In genomic region chr10:22624289-22624738, GRCh38 we compare ENCODE assay signal across 9 cellular contexts.
A peak's percentile ranks its signal among the peaks of the same experiment; 100 is the strongest.
DNase-seq lines count a peak whose midpoint lies in the region; ATAC-seq and TF ChIP-seq lines count a peak whose summit lies in the region.
"Had no signal": no experiment of that assay in that cellular context is flagged by ENCODE, and none has a peak within 500 bp of the region (broad histone marks: within the 10 kb centered on the region; RNA-seq: fewer than 3 reads in every experiment).

No MANE protein-coding gene starts in this region.

- H3K27me3 Mint-ChIP-seq in CD4-positive, alpha-beta memory T cell = no peaks in the 10 kb centered on the region
- no peaks in the 10 kb centered on the region for H3K27me3 Mint-ChIP-seq in naive thymus-derived CD8-positive, alpha-beta T cell

- H3K4me1 Mint-ChIP-seq in CD4-positive, alpha-beta memory T cell = peaks cover 80 to 100% (median 91%) of the 10 kb centered on the region in 4 donors
- peaks cover 50 to 97% (median 93%) of the 10 kb centered on the region in 4 donors for H3K4me1 Mint-ChIP-seq in naive thymus-derived CD8-positive, alpha-beta T cell

- H3K27ac ChIP-seq in CD4-positive, alpha-beta memory T cell (ENCODE audit: low read depth, low read length) = peak overlapping the region; percentile 40
- peak overlapping the region in 1 of 5 donors; percentile 46 for H3K27ac ChIP-seq in adrenal gland

- no peaks in the 10 kb centered on the region for H3K9me3 Mint-ChIP-seq in CD4-positive, alpha-beta memory T cell
- H3K9me3 Mint-ChIP-seq in naive thymus-derived CD8-positive, alpha-beta T cell = no peaks in the 10 kb centered on the region

- POLR2A ChIA-PET in CD4-positive, alpha-beta memory T cell (lab: Charles Lee; ENCODE audit: partially characterized antibody) = interaction anchor here (0.6 to 30.6 kb wide), 12 partner anchors 11 to 698 kb away, joined by 3 to 895 read pairs (median 6); partner anchors contain the start of gene PIP4K2A
- POLR2A ChIA-PET in naive thymus-derived CD8-positive, alpha-beta T cell (lab: Charles Lee) = interaction anchor here (0.6 to 5.7 kb wide), 4 partner anchors 12 to 366 kb away, joined by 3 to 38 read pairs (median 4); no protein-coding TSS in a partner anchor

- no peak for DNase-seq in CD4-positive, alpha-beta memory T cell
- DNase-seq in LoVo (ENCODE audit: low spot score) (peak; percentile 32), choroid plexus epithelial cell (ENCODE audit: low read depth) (peak; percentile 83), adrenal gland (no peak), NCI-H2171 (lab: John Stamatoyannopoulos, UW) (no peak), germinal center (ENCODE audit: low spot score) (no peak)
- peak in 2 of 10 donors; percentile 42 to 44 for DNase-seq in naive thymus-derived CD8-positive, alpha-beta T cell
- DNase-seq: NCI-H1092 had no signal

- peaks cover 4% of the 10 kb centered on the region in 2 donors for H3K36me3 Mint-ChIP-seq in CD4-positive, alpha-beta memory T cell
- H3K36me3 Mint-ChIP-seq in naive thymus-derived CD8-positive, alpha-beta T cell = peaks cover 0 to 2% (median 0%) of the 10 kb centered on the region in 3 donors

- peak overlapping the region; percentile 1 to 85 (median 66) for H3K4me3 Mint-ChIP-seq in CD4-positive, alpha-beta memory T cell
- H3K4me3 Mint-ChIP-seq in naive thymus-derived CD8-positive, alpha-beta T cell = peak overlapping the region in 9 of 10 donors; percentile 15 to 58 (median 47)

- peak overlapping the region; percentile 26 to 96 (median 89) for H3K27ac Mint-ChIP-seq in CD4-positive, alpha-beta memory T cell
- peak overlapping the region; percentile 23 to 96 (median 78) for H3K27ac Mint-ChIP-seq in naive thymus-derived CD8-positive, alpha-beta T cell

- TF ChIP-seq POLR2A in adrenal gland (IDR thresholded peaks at IDR 0.05) = no peak

- no peaks in the 10 kb centered on the region for H3K36me3 ChIP-seq in CD4-positive, alpha-beta memory T cell (ENCODE audit: insufficient read depth, low read length)
- H3K36me3 ChIP-seq in adrenal gland (replicated peaks in 1 of 2) = no peaks in the 10 kb centered on the region

- intact Hi-C loops in CD4-positive, alpha-beta memory T cell (cut with micrococcal nuclease) = loop anchor here (1.0 to 2.0 kb wide), 3 partner anchors 8 to 42 kb away; no protein-coding TSS in a partner anchor
- intact Hi-C loops in adrenal gland (cut with DNase I) = no loop called here

- H3K4me3 ChIP-seq in CD4-positive, alpha-beta memory T cell (ENCODE audit: low read length in 2 of 2) = no peak overlapping the region
- H3K4me3 ChIP-seq in choroid plexus epithelial cell (ENCODE audit: low read depth, low read length) (no peak overlapping the region), adrenal gland (no peak overlapping the region)

- CTCF ChIA-PET in CD4-positive, alpha-beta memory T cell (lab: Charles Lee; ENCODE audit: partially characterized antibody) = interaction anchor here (1.0 to 1.7 kb wide), 6 partner anchors 13 to 30 kb away, joined by 3 to 11 read pairs (median 4); no protein-coding TSS in a partner anchor

- TF ChIP-seq CTCF in choroid plexus epithelial cell (conservative IDR thresholded peaks at IDR 0.05; ENCODE audit: low read depth, low read length) (no peak), adrenal gland (IDR thresholded peaks at IDR 0.05) (no peak)

- H3K9me3 ChIP-seq in CD4-positive, alpha-beta memory T cell (ENCODE audit: control insufficient read depth in 1 of 2, low read length in 2 of 2) = no peaks in the 10 kb centered on the region
- no peaks in the 10 kb centered on the region for H3K9me3 ChIP-seq in adrenal gland (replicated peaks in 1 of 3)

- peaks cover 99% of the 10 kb centered on the region for H3K4me1 ChIP-seq in CD4-positive, alpha-beta memory T cell (ENCODE audit: insufficient read depth, low read length)
- peaks cover 12 to 67% of the 10 kb centered on the region in 2 donors for H3K4me1 ChIP-seq in adrenal gland (replicated peaks in 1 of 2)

- ATAC-seq in naive thymus-derived CD8-positive, alpha-beta T cell = peak; percentile 58 to 89
- no peak for ATAC-seq in GM19463 (IDR thresholded peaks at IDR 0.05; ENCODE audit: unreplicated experiment)

- WGBS in adrenal gland, 4 donors = 60 to 73% (median 69%) methylated on average over 3 of the region's 3 CpGs

- H3K27me3 ChIP-seq in CD4-positive, alpha-beta memory T cell (ENCODE audit: insufficient read depth, low read length) = no peaks in the 10 kb centered on the region
- no peaks in the 10 kb centered on the region for H3K27me3 ChIP-seq in adrenal gland

Comparison
In these comparisons a context has a peak if more than half of its experiments do, and no peak if none do; other contexts are left out.
1. DNase-seq: peak in LoVo (single experiment) and choroid plexus epithelial cell (single experiment); none in CD4-positive, alpha-beta memory T cell (0 of 5), adrenal gland (0 of 7), NCI-H2171 (single experiment) and germinal center (single experiment).